ENCODE assay signal across 8 cellular contexts in the genomic region with DNA sequence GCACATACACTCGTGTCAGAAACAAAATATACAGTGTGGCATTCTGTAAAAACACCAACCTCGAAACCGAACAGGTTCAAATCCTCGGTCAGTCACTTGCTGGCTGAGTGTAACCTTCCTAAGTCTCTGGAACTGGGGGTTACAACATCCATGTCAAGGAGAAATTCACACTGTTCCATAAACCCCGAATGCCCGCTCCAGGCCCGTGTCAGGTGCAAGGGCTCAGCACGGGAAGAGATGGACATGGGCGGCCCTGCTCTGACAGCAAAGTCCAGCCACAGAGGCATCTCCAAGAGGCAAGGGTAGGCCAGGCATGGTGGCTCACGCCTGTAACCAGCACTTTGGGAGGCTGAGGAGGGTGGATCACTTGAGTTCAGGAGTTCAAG.
DNase-seq lines count a peak whose midpoint lies in the region; ATAC-seq, FAIRE-seq and TF ChIP-seq lines count a peak whose summit lies in the region.

No MANE protein-coding gene starts in this region.

- no peaks in the 10 kb centered on the region for H3K27me3 Mint-ChIP-seq in activated CD4-positive, alpha-beta T cell treated with anti-CD3 and anti-CD28 coated beads for 36 hours
- H3K27me3 Mint-ChIP-seq in activated CD8-positive, alpha-beta T cell treated with anti-CD3 and anti-CD28 coated beads, Interleukin-2, amount 10 ng/mL, durations not matched to agents 7 days and 5 days (ENCODE audit: low read depth), result no peaks in the 10 kb centered on the region

- H3K36me3 ChIP-seq in kidney (ENCODE audit: control insufficient read depth in 1 of 2, insufficient read depth in 2 of 2, low read length in 2 of 2) (peaks cover 0 to 2% of the 10 kb centered on the region in 2 donors), testis (ENCODE audit: low read depth, missing control alignments) (no peaks in the 10 kb centered on the region)

- TF ChIP-seq POLR2A in testis (IDR thresholded peaks at IDR 0.05), result no peak

- no peak for FAIRE-seq in kidney (lab: Jason Lieb, UNC)
- no peak for FAIRE-seq in RCC 7860 (lab: Jason Lieb, UNC)

- H3K9me3 Mint-ChIP-seq in activated CD4-positive, alpha-beta T cell treated with anti-CD3 and anti-CD28 coated beads for 36 hours (ENCODE audit: low read depth), result no peaks in the 10 kb centered on the region
- H3K9me3 Mint-ChIP-seq in activated CD8-positive, alpha-beta T cell treated with anti-CD3 and anti-CD28 coated beads, Interleukin-2, amount 10 ng/mL, durations not matched to agents 7 days and 5 days (ENCODE audit: insufficient read depth), result no peaks in the 10 kb centered on the region

- H3K4me3 ChIP-seq in kidney (ENCODE audit: low read length in 2 of 2) (no peak overlapping the region), testis (no peak overlapping the region)

- peaks cover 82% of the 10 kb centered on the region for H3K4me1 Mint-ChIP-seq in activated CD4-positive, alpha-beta T cell treated with anti-CD3 and anti-CD28 coated beads for 36 hours
- peaks cover 76% of the 10 kb centered on the region for H3K4me1 Mint-ChIP-seq in activated CD8-positive, alpha-beta T cell treated with anti-CD3 and anti-CD28 coated beads, Interleukin-2, amount 10 ng/mL, durations not matched to agents 7 days and 5 days (ENCODE audit: low read depth)

- POLR2A ChIA-PET in activated CD4-positive, alpha-beta T cell treated with anti-CD3 and anti-CD28 coated beads for 36 hours (lab: Charles Lee), result interaction anchor here (0.6 kb wide), 1 partner anchor 180 kb away, joined by 3 read pairs; no protein-coding TSS in a partner anchor
- POLR2A ChIA-PET in activated CD8-positive, alpha-beta T cell treated with anti-CD3 and anti-CD28 coated beads, Interleukin-2, amount 10 ng/mL, durations not matched to agents 7 days and 5 days (lab: Charles Lee), result interaction anchor here (0.7 to 2.0 kb wide), 5 partner anchors 11 to 255 kb away, joined by 3 to 5 read pairs (median 3); no protein-coding TSS in a partner anchor

- peak overlapping the region; percentile 73 for H3K4me3 Mint-ChIP-seq in activated CD4-positive, alpha-beta T cell treated with anti-CD3 and anti-CD28 coated beads for 36 hours
- peak overlapping the region; percentile 79 for H3K4me3 Mint-ChIP-seq in activated CD8-positive, alpha-beta T cell treated with anti-CD3 and anti-CD28 coated beads, Interleukin-2, amount 10 ng/mL, durations not matched to agents 7 days and 5 days

- H3K27ac ChIP-seq in kidney (ENCODE audit: low read depth in 2 of 2, low read length in 2 of 2) (peak overlapping the region; percentile 9 to 38), testis (peak overlapping the region; percentile 49 to 59)

- WGBS in testis, 2 donors, result 36 to 45% methylated on average over 10 of the region's 10 CpGs

- H3K9ac ChIP-seq in kidney (ENCODE audit: low read length in 2 of 2), result peak overlapping the region in 1 of 2 donors; percentile 17

- H3K4me1 ChIP-seq in kidney (ENCODE audit: control insufficient read depth in 1 of 2, insufficient read depth in 1 of 2, low read depth in 1 of 2, low read length in 2 of 2) (peaks cover 13 to 22% of the 10 kb centered on the region in 2 donors), testis (peaks cover 35% of the 10 kb centered on the region)

- peaks cover 2% of the 10 kb centered on the region for H3K36me3 Mint-ChIP-seq in activated CD4-positive, alpha-beta T cell treated with anti-CD3 and anti-CD28 coated beads for 36 hours (ENCODE audit: low read depth)
- H3K36me3 Mint-ChIP-seq in activated CD8-positive, alpha-beta T cell treated with anti-CD3 and anti-CD28 coated beads, Interleukin-2, amount 10 ng/mL, durations not matched to agents 7 days and 5 days (ENCODE audit: low read depth), result peaks cover 7% of the 10 kb centered on the region

- intact Hi-C loops in activated CD4-positive, alpha-beta T cell treated with anti-CD3 and anti-CD28 coated beads for 36 hours (cut with DNase I, micrococcal nuclease), result loop anchor here (1.0 to 5.0 kb wide), 9 partner anchors 46 to 262 kb away; partner anchors contain the start of gene CAPZB (in 2 of the 2)
- intact Hi-C loops in kidney (cut with DNase I), result loop anchor here (10.0 kb wide), 1 partner anchor 263 kb away; no protein-coding TSS in a partner anchor
- intact Hi-C loops in testis (cut with DNase I; ENCODE audit: low total_unique reads), result loop anchor here (10.0 kb wide), 1 partner anchor 93 kb away; the partner anchor contains the start of gene CAPZB

- CTCF ChIA-PET in activated CD4-positive, alpha-beta T cell treated with anti-CD3 and anti-CD28 coated beads for 36 hours (lab: Charles Lee), result interaction anchor here (0.8 to 3.9 kb wide), 18 partner anchors 9 to 262 kb away, joined by 3 to 21 read pairs (median 5); partner anchors contain the start of genes EMC1 and MRTO4
- CTCF ChIA-PET in activated CD8-positive, alpha-beta T cell treated with anti-CD3 and anti-CD28 coated beads, Interleukin-2, amount 10 ng/mL, durations not matched to agents 7 days and 5 days (lab: Charles Lee), result interaction anchor here (0.7 to 3.4 kb wide), 23 partner anchors 9 to 271 kb away, joined by 3 to 32 read pairs (median 5); a partner anchor contains a TSS

- peak; percentile 22 for DNase-seq in activated CD4-positive, alpha-beta T cell treated with anti-CD3 and anti-CD28 coated beads for 36 hours
- no peak for DNase-seq in activated CD4-positive, alpha-beta T cell treated with anti-CD3 and anti-CD28 coated beads, Interleukin-2, amount 50 U/mL, for 4 hours
- DNase-seq in activated CD8-positive, alpha-beta T cell treated with anti-CD3 and anti-CD28 coated beads, Interleukin-2, amount 10 ng/mL, durations not matched to agents 7 days and 5 days, result peak; percentile 25
- DNase-seq in kidney, result peak; percentile 70
- DNase-seq in testis, result no peak
- DNase-seq in stimulated activated naive CD4-positive, alpha-beta T cell (lab: John Stamatoyannopoulos, UW), result no peak
- DNase-seq in NCI-H526 (lab: John Stamatoyannopoulos, UW), result no peak
- DNase-seq in RCC 7860 (ENCODE audit: low spot score), result no peak

- ATAC-seq in activated CD4-positive, alpha-beta T cell treated with anti-CD3 and anti-CD28 coated beads for 36 hours, result no peak
- peak; percentile 3 for ATAC-seq in activated CD8-positive, alpha-beta T cell treated with anti-CD3 and anti-CD28 coated beads, Interleukin-2, amount 10 ng/mL, durations not matched to agents 7 days and 5 days

- H3K9me3 ChIP-seq in kidney (ENCODE audit: control insufficient read depth in 1 of 2, low read length in 2 of 2), result no peaks in the 10 kb centered on the region
- H3K9me3 ChIP-seq in testis, result no peaks in the 10 kb centered on the region

- no peaks in the 10 kb centered on the region for H3K27me3 ChIP-seq in testis

- peak overlapping the region; percentile 95 for H3K27ac Mint-ChIP-seq in activated CD4-positive, alpha-beta T cell treated with anti-CD3 and anti-CD28 coated beads for 36 hours
- peak overlapping the region; percentile 95 for H3K27ac Mint-ChIP-seq in activated CD8-positive, alpha-beta T cell treated with anti-CD3 and anti-CD28 coated beads, Interleukin-2, amount 10 ng/mL, durations not matched to agents 7 days and 5 days

- TF ChIP-seq CTCF in kidney (IDR thresholded peaks at IDR 0.05; ENCODE audit: borderline replicate concordance, extremely low read depth, insufficient read depth) (no peak), testis (IDR thresholded peaks at IDR 0.05) (no peak)

Comparison
In these comparisons a context has a peak if more than half of its experiments do, and no peak if none do; other contexts are left out.
1. DNase-seq: peak in activated CD4-positive, alpha-beta T cell treated with anti-CD3 and anti-CD28 coated beads for 36 hours (single experiment), activated CD8-positive, alpha-beta T cell treated with anti-CD3 and anti-CD28 coated beads, Interleukin-2, amount 10 ng/mL, durations not matched to agents 7 days and 5 days (single experiment) and kidney (single experiment); none in activated CD4-positive, alpha-beta T cell treated with anti-CD3 and anti-CD28 coated beads, Interleukin-2, amount 50 U/mL, for 4 hours (0 of 2), testis (single experiment), stimulated activated naive CD4-positive, alpha-beta T cell (0 of 6), NCI-H526 (0 of 2) and RCC 7860 (single experiment).